ENCODE assay signal across 8 cellular contexts in the genomic region with DNA sequence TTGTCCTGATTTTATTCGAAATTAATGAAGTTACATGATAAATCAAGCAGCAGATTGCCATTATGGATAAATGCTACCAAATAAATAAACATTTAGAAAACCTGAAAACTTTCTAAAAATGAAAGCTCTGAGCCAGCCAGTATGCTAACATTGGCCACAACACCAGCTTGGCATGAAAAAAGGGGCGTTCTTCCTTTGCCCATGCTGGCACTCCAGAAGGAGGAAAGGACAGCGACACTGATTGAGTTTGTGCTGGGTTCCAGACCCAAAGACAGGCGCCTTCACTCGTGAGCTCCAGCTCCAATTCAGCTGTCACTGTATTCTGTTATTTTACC. TPM values are rescaled to one million over a fixed set of nuclear protein-coding genes. Genes with fewer than 3 reads are reported as not detected.
A peak's percentile ranks its signal among the peaks of the same experiment; 100 is the strongest.
DNase-seq lines count a peak whose midpoint lies in the region; ATAC-seq and TF ChIP-seq lines count a peak whose summit lies in the region.

No MANE protein-coding gene starts in this region.

- peaks cover 15 to 69% (median 62%) of the 10 kb centered on the region in 4 donors for H3K4me1 ChIP-seq in liver (ENCODE audit: control insufficient read depth in 4 of 4, insufficient read depth in 4 of 4, low read length in 3 of 4)
- peaks cover 65 to 72% of the 10 kb centered on the region in 2 donors for H3K4me1 ChIP-seq in thoracic aorta (ENCODE audit: control insufficient read depth in 1 of 2, low read depth in 2 of 2)
- H3K4me1 ChIP-seq in trophoblast cell (ENCODE audit: control insufficient read depth in 1 of 2, insufficient read depth in 2 of 2, low read length in 2 of 2) = peaks cover 0 to 6% of the 10 kb centered on the region in 2 experiments

- no peak overlapping the region for H4K8ac ChIP-seq in trophoblast cell (ENCODE audit: low read depth, low read length)

- H3K27ac Mint-ChIP-seq in activated CD4-positive, alpha-beta T cell treated with anti-CD3 and anti-CD28 coated beads, Interleukin-2, amount 10 ng/mL, durations not matched to agents 24 days and 14 days = peak overlapping the region; percentile 26
- H3K27ac Mint-ChIP-seq in T-helper 17 cell = peak overlapping the region; percentile 98

- H3K4me1 Mint-ChIP-seq in activated CD4-positive, alpha-beta T cell treated with anti-CD3 and anti-CD28 coated beads, Interleukin-2, amount 10 ng/mL, durations not matched to agents 24 days and 14 days = peaks cover 56% of the 10 kb centered on the region
- peaks cover 61% of the 10 kb centered on the region for H3K4me1 Mint-ChIP-seq in T-helper 17 cell

- H3K14ac ChIP-seq in trophoblast cell (ENCODE audit: low read length) = no peak overlapping the region

- no peak for DNase-seq in activated CD4-positive, alpha-beta T cell treated with anti-CD3 and anti-CD28 coated beads, Interleukin-2, amount 10 ng/mL, durations not matched to agents 24 days and 14 days
- DNase-seq in activated CD4-positive, alpha-beta T cell treated with anti-CD3 and anti-CD28 coated beads, Interleukin-2, amount 50 U/mL, for 1 hour = no peak
- DNase-seq in T-helper 17 cell (no peak), thoracic aorta (ENCODE audit: low spot score) (no peak), NCI-H1092 (lab: John Stamatoyannopoulos, UW) (no peak), trophoblast cell (no peak)

- peaks cover 0 to 2% (median 0%) of the 10 kb centered on the region in 4 donors for H3K36me3 ChIP-seq in liver (ENCODE audit: control insufficient read depth in 4 of 4, insufficient read depth in 3 of 4, low read depth in 1 of 4, low read length in 3 of 4)
- no peaks in the 10 kb centered on the region for H3K36me3 ChIP-seq in thoracic aorta
- H3K36me3 ChIP-seq in trophoblast cell (ENCODE audit: control insufficient read depth in 1 of 2, insufficient read depth in 2 of 2, low read length in 2 of 2) = no peaks in the 10 kb centered on the region

- H3K9me3 Mint-ChIP-seq in activated CD4-positive, alpha-beta T cell treated with anti-CD3 and anti-CD28 coated beads, Interleukin-2, amount 10 ng/mL, durations not matched to agents 24 days and 14 days = no peaks in the 10 kb centered on the region

- H3K27ac ChIP-seq in liver (ENCODE audit: low read depth in 1 of 2, low read length in 2 of 2) (peak overlapping the region; percentile 67 to 86), thoracic aorta (peak overlapping the region; percentile 87 to 92), trophoblast cell (ENCODE audit: low read depth, low read length) (no peak overlapping the region)

- H2AFZ ChIP-seq in trophoblast cell (ENCODE audit: insufficient read depth, low read length, poor library complexity) = no peak overlapping the region

- intact Hi-C loops in activated CD4-positive, alpha-beta T cell treated with anti-CD3 and anti-CD28 coated beads, Interleukin-2, amount 10 ng/mL, durations not matched to agents 24 days and 14 days (cut with micrococcal nuclease) = loop anchor here (2.0 to 10.0 kb wide), 3 partner anchors 17 to 357 kb away; a partner anchor contains a TSS

- WGBS in liver = 37% methylated on average over 5 of the region's 5 CpGs
- WGBS in trophoblast cell (ENCODE audit: extremely low coverage, insufficient coverage, insufficient read length) = no CpG with 5 or more reads among the region's 5 CpGs

- H3K79me2 ChIP-seq in trophoblast cell (ENCODE audit: control insufficient read depth, insufficient read depth, low read length, poor library complexity) = peaks cover 4% of the 10 kb centered on the region

- no peak overlapping the region for H2BK5ac ChIP-seq in trophoblast cell (ENCODE audit: low read depth, low read length, poor library complexity)

- no peak overlapping the region for H3K4me2 ChIP-seq in trophoblast cell (ENCODE audit: low read length)

- H2BK12ac ChIP-seq in trophoblast cell (ENCODE audit: low read length) = no peak overlapping the region

- no peaks in the 10 kb centered on the region for H3K9me3 ChIP-seq in T-helper 17 cell (ENCODE audit: control insufficient read depth, low read length, poor library complexity, severe bottlenecking)
- H3K9me3 ChIP-seq in liver (ENCODE audit: control insufficient read depth in 4 of 4, low read length in 3 of 4) = no peaks in the 10 kb centered on the region
- no peaks in the 10 kb centered on the region for H3K9me3 ChIP-seq in thoracic aorta
- no peaks in the 10 kb centered on the region for H3K9me3 ChIP-seq in trophoblast cell (ENCODE audit: insufficient read depth, low read depth, low read length)

- H3K18ac ChIP-seq in trophoblast cell (ENCODE audit: low read length) = no peak overlapping the region

- no peak overlapping the region for H4K91ac ChIP-seq in trophoblast cell (ENCODE audit: low read depth, low read length)

- no peaks in the 10 kb centered on the region for H3K27me3 ChIP-seq in liver (ENCODE audit: control insufficient read depth in 4 of 4, insufficient read depth in 4 of 4, low read length in 3 of 4)
- no peaks in the 10 kb centered on the region for H3K27me3 ChIP-seq in thoracic aorta (replicated peaks; ENCODE audit: insufficient read depth)
- no peaks in the 10 kb centered on the region for H3K27me3 ChIP-seq in trophoblast cell (ENCODE audit: insufficient read depth, low read length)

- peaks cover 2% of the 10 kb centered on the region for H3K79me1 ChIP-seq in trophoblast cell (ENCODE audit: low read length)

- H3K4me3 ChIP-seq in liver (ENCODE audit: low read depth in 1 of 3, low read length in 3 of 3) (peak overlapping the region in 2 of 3 donors; percentile 18 to 26), thoracic aorta (peak overlapping the region; percentile 64), trophoblast cell (ENCODE audit: low read depth, low read length) (no peak overlapping the region)

- H3K4ac ChIP-seq in trophoblast cell (ENCODE audit: low read depth, low read length) = no peak overlapping the region

- H3K9ac ChIP-seq in liver (ENCODE audit: low read depth in 1 of 2, low read length in 2 of 2) (peak overlapping the region in 1 of 2 donors; percentile 72), trophoblast cell (ENCODE audit: low read length) (no peak overlapping the region)

- no peaks in the 10 kb centered on the region for H3K27me3 Mint-ChIP-seq in activated CD4-positive, alpha-beta T cell treated with anti-CD3 and anti-CD28 coated beads, Interleukin-2, amount 10 ng/mL, durations not matched to agents 24 days and 14 days
- no peaks in the 10 kb centered on the region for H3K27me3 Mint-ChIP-seq in T-helper 17 cell

- H4K12ac ChIP-seq in trophoblast cell (ENCODE audit: low read depth, low read length) = no peak overlapping the region

- ATAC-seq in T-helper 17 cell = peak; percentile 12
- ATAC-seq in thoracic aorta (ENCODE audit: insufficient number of reproducible peaks, low FRiP score, low read depth) = no peak
- ATAC-seq in GM21381 (IDR thresholded peaks at IDR 0.05; ENCODE audit: unreplicated experiment) = no peak

- TF ChIP-seq CTCF in liver (IDR thresholded peaks at IDR 0.05; ENCODE audit: low read depth, low read length, missing input control) (no peak), thoracic aorta (IDR thresholded peaks at IDR 0.05) (no peak)

- H3K23ac ChIP-seq in trophoblast cell (ENCODE audit: low read length) = no peak overlapping the region

- no peak overlapping the region for H2BK120ac ChIP-seq in trophoblast cell (ENCODE audit: insufficient read depth, low read length, poor library complexity)

- H2AK5ac ChIP-seq in trophoblast cell (ENCODE audit: low read length) = no peak overlapping the region

- H3K4me3 Mint-ChIP-seq in activated CD4-positive, alpha-beta T cell treated with anti-CD3 and anti-CD28 coated beads, Interleukin-2, amount 10 ng/mL, durations not matched to agents 24 days and 14 days = peak overlapping the region; percentile 70
- peak overlapping the region; percentile 90 for H3K4me3 Mint-ChIP-seq in T-helper 17 cell

- H3K36me3 Mint-ChIP-seq in activated CD4-positive, alpha-beta T cell treated with anti-CD3 and anti-CD28 coated beads, Interleukin-2, amount 10 ng/mL, durations not matched to agents 24 days and 14 days (ENCODE audit: low read depth) = peaks cover 20% of the 10 kb centered on the region
- no peaks in the 10 kb centered on the region for H3K36me3 Mint-ChIP-seq in T-helper 17 cell (ENCODE audit: low read depth)

- TF ChIP-seq RAD21 in liver (IDR thresholded peaks at IDR 0.05) = peak in 1 of 2 donors; percentile 20

TF ChIP-seq in liver, 16 proteins besides CTCF, POLR2A, EP300 and RAD21 (continues in another document):
- TF ChIP-seq, protein P1, sequence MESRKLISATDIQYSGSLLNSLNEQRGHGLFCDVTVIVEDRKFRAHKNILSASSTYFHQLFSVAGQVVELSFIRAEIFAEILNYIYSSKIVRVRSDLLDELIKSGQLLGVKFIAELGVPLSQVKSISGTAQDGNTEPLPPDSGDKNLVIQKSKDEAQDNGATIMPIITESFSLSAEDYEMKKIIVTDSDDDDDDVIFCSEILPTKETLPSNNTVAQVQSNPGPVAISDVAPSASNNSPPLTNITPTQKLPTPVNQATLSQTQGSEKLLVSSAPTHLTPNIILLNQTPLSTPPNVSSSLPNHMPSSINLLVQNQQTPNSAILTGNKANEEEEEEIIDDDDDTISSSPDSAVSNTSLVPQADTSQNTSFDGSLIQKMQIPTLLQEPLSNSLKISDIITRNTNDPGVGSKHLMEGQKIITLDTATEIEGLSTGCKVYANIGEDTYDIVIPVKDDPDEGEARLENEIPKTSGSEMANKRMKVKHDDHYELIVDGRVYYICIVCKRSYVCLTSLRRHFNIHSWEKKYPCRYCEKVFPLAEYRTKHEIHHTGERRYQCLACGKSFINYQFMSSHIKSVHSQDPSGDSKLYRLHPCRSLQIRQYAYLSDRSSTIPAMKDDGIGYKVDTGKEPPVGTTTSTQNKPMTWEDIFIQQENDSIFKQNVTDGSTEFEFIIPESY (IDR thresholded peaks at IDR 0.05) = no peak
- TF ChIP-seq YY1 (IDR thresholded peaks at IDR 0.05) = peak; percentile 56

RNA-seq across cellular contexts. Expression of a gene that starts 5.1 kb away (rescaled TPM):
- total RNA-seq in activated CD4-positive, alpha-beta T cell treated with anti-CD3 and anti-CD28 coated beads, Interleukin-2, amount 10 ng/mL, durations not matched to agents 24 days and 14 days = 13.8 and 18.6 TPM in 2 replicates
- total RNA-seq in T-helper 17 cell = 10 to 100 TPM; 41.1 to 42.6 TPM
- 10 to 100 TPM; 14.0 to 24.4 TPM for total RNA-seq in liver
- polyA plus RNA-seq in liver = 10 to 100 TPM; 18.6 to 23.1 TPM
- total RNA-seq in thoracic aorta = 10 to 100 TPM; 45.2 to 75.1 TPM
- 11.0 and 11.1 TPM in 2 replicates for polyA plus RNA-seq in trophoblast cell (2013)

RNA-seq across cellular contexts. Expression of a gene that starts 57.4 kb away (rescaled TPM):
- total RNA-seq in activated CD4-positive, alpha-beta T cell treated with anti-CD3 and anti-CD28 coated beads, Interleukin-2, amount 10 ng/mL, durations not matched to agents 24 days and 14 days = 0.43 and 0.54 TPM in 2 replicates
- total RNA-seq in T-helper 17 cell (10 to 100 TPM; 12.3 to 16.0 TPM), liver (10 to 100 TPM in 1 of 2 donors, under 1 TPM in 1; 0.25 to 12.1 TPM), thoracic aorta (10 to 100 TPM; 21.0 to 33.8 TPM)
- 1 to 10 TPM; 1.8 to 6.1 TPM for polyA plus RNA-seq in liver
- 0.78 and 0.96 TPM in 2 replicates for polyA plus RNA-seq in trophoblast cell (2013)
